In genomic region chr6:156776841-156777576, GRCh38 we compare ENCODE assay signal across 8 cellular contexts. TPM values are rescaled to one million over a fixed set of nuclear protein-coding genes. Genes with fewer than 3 reads are reported as not detected.
DNase-seq lines count a peak whose midpoint lies in the region; ATAC-seq and TF ChIP-seq lines count a peak whose summit lies in the region.

Gene ARID1B (plus strand): TSS chr6:156777378. CDS start chr6:156777681, 303 bp downstream.

- no peaks in the 10 kb centered on the region for H3K27me3 ChIP-seq in ACC112 (ENCODE audit: insufficient read depth, low read length)

- no peaks in the 10 kb centered on the region for H3K36me3 ChIP-seq in ACC112 (ENCODE audit: insufficient read depth, low read length)

- H3K36me3 Mint-ChIP-seq in activated CD4-positive, alpha-beta T cell treated with anti-CD3 and anti-CD28 coated beads for 36 hours (ENCODE audit: low read depth) = no peaks in the 10 kb centered on the region

- no peaks in the 10 kb centered on the region for H3K9me3 Mint-ChIP-seq in activated CD4-positive, alpha-beta T cell treated with anti-CD3 and anti-CD28 coated beads for 36 hours (ENCODE audit: low read depth)

- H2AFZ ChIP-seq in ACC112 (ENCODE audit: low read length, unreplicated experiment) = peak within 1 kb of the TSS; percentile 95

- peaks cover 13% of the 10 kb centered on the region for H3K4me1 Mint-ChIP-seq in activated CD4-positive, alpha-beta T cell treated with anti-CD3 and anti-CD28 coated beads for 36 hours

- H3K4me3 Mint-ChIP-seq in activated CD4-positive, alpha-beta T cell treated with anti-CD3 and anti-CD28 coated beads for 36 hours = peak within 1 kb of the TSS; percentile 85

- peaks cover 19% of the 10 kb centered on the region for H3K4me1 ChIP-seq in ACC112 (ENCODE audit: control insufficient read depth, insufficient read depth, low read length, unreplicated experiment)

- peak; percentile 61 for DNase-seq in NCI-H226
- DNase-seq in activated CD4-positive, alpha-beta T cell treated with anti-CD3 and anti-CD28 coated beads for 36 hours = peak; percentile 82
- DNase-seq in choroid plexus epithelial cell (ENCODE audit: low read depth) = peak; percentile 88
- peak; percentile 80 to 87 for DNase-seq in left colon
- peak; percentile 68 for DNase-seq in stimulated activated CD4-positive, alpha-beta T cell treated with anti-CD3 and anti-CD28 coated beads, Interleukin-1b, Interleukin-23, amount 100 ng/mL, for 48 hours

- intact Hi-C loops in activated CD4-positive, alpha-beta T cell treated with anti-CD3 and anti-CD28 coated beads for 36 hours (cut with DNase I, micrococcal nuclease) = loop anchor here (1.0 to 10.0 kb wide), 9 partner anchors 56 to 498 kb away; no protein-coding TSS in a partner anchor
- intact Hi-C loops in left colon (cut with DNase I, micrococcal nuclease) = loop anchor here (5.0 to 10.0 kb wide), 2 partner anchors 90 to 92 kb away; no protein-coding TSS in a partner anchor

- POLR2A ChIA-PET in activated CD4-positive, alpha-beta T cell treated with anti-CD3 and anti-CD28 coated beads for 36 hours (lab: Charles Lee) = interaction anchor here (0.6 to 1.0 kb wide), 3 partner anchors 117 to 1571 kb away, joined by 3 read pairs; no protein-coding TSS in a partner anchor

- H3K27ac Mint-ChIP-seq in activated CD4-positive, alpha-beta T cell treated with anti-CD3 and anti-CD28 coated beads for 36 hours = peak within 1 kb of the TSS; percentile 98

- ATAC-seq in GM18520 (IDR thresholded peaks at IDR 0.05; ENCODE audit: unreplicated experiment) (peak; percentile 31), HG03045 (IDR thresholded peaks at IDR 0.05; ENCODE audit: unreplicated experiment) (peak; percentile 45), left colon (peak; percentile 60)
- peak; percentile 32 for ATAC-seq in activated CD4-positive, alpha-beta T cell treated with anti-CD3 and anti-CD28 coated beads for 36 hours

- no peak for TF ChIP-seq CTCF in choroid plexus epithelial cell (conservative IDR thresholded peaks at IDR 0.05; ENCODE audit: low read depth, low read length)

- CTCF ChIA-PET in activated CD4-positive, alpha-beta T cell treated with anti-CD3 and anti-CD28 coated beads for 36 hours (lab: Charles Lee) = interaction anchor here (0.6 to 1.4 kb wide), 5 partner anchors 12 to 1359 kb away, joined by 3 to 7 read pairs (median 3); no protein-coding TSS in a partner anchor

- peak within 1 kb of the TSS; percentile 91 for H3K27ac ChIP-seq in ACC112 (ENCODE audit: low read depth, low read length)

- H3K4me3 ChIP-seq in ACC112 (ENCODE audit: low read depth, low read length) (peak within 1 kb of the TSS; percentile 90), choroid plexus epithelial cell (ENCODE audit: low read depth, low read length) (peak within 1 kb of the TSS; percentile 76)

- no peaks in the 10 kb centered on the region for H3K27me3 Mint-ChIP-seq in activated CD4-positive, alpha-beta T cell treated with anti-CD3 and anti-CD28 coated beads for 36 hours

- peaks cover 52% of the 10 kb centered on the region for H3K79me2 ChIP-seq in ACC112 (ENCODE audit: control insufficient read depth, insufficient read depth, low read length, unreplicated experiment)

RNA-seq across cellular contexts. Expression of gene ARID1B, which starts in this region (rescaled TPM):
- 10 to 100 TPM; 42.2 to 53.6 TPM for total RNA-seq in activated CD4-positive, alpha-beta T cell treated with anti-CD3 and anti-CD28 coated beads for 36 hours
- 10 to 100 TPM; 69.0 to 85.4 TPM for total RNA-seq in left colon

Comparison
In these comparisons a context has a peak if more than half of its experiments do, and no peak if none do; other contexts are left out.
1. Peak in every context shown above with its lines: DNase-seq, ATAC-seq, H3K4me3 ChIP-seq and H3K27ac ChIP-seq.